Comparison of ENCODE assay signal across 15 cellular contexts in the genomic region with DNA sequence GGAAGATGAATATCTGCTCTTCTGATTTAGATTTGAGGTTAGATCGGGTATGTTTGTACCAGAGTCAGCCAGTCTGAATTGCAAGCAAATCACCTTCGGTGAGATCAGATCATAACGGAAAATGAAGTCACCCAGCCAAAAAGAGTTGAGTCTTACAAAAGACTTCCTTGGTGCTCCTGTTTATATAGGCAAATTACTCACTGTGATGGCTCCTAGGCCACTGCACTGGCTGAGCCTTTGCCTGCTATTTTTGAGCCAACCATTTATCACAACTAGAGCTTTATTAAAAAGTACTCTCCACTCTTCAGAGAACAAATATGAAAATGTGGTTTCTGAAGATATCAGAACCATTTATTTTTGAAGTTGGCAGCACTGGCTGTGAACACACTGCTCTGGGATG.
"Had no signal": no experiment of that assay in that cellular context is flagged by ENCODE, and none has a peak within 500 bp of the region (broad histone marks: within the 10 kb centered on the region; RNA-seq: fewer than 3 reads in every experiment).

No MANE protein-coding gene starts in this region.

- H3K27me3 ChIP-seq: esophagus muscularis mucosa, sigmoid colon had no signal

- H3K4me3 ChIP-seq: esophagus muscularis mucosa, psoas muscle, sigmoid colon had no signal

- H3K27ac Mint-ChIP-seq: activated B cell treated with CpG ODN at 0.5 μM for 24 hours; activated CD4-positive, alpha-beta T cell treated with anti-CD3 and anti-CD28 coated beads, Interleukin-2, amount 10 ng/mL, durations not matched to agents 24 days and 14 days; activated naive CD4-positive, alpha-beta T cell treated with anti-CD3 and anti-CD28 coated beads, Interleukin-2, amount 50 U/mL, for 72 hours; memory B cell; natural killer cell treated with Interleukin-12 subunit alpha and Interleukin-12 subunit beta and Interleukin-15 and Interleukin-18, amount 100 ng/mL, for 72 hours had no signal

- H3K36me3 Mint-ChIP-seq: activated naive CD4-positive, alpha-beta T cell treated with anti-CD3 and anti-CD28 coated beads, Interleukin-2, amount 50 U/mL, for 72 hours; memory B cell; natural killer cell treated with Interleukin-12 subunit alpha and Interleukin-12 subunit beta and Interleukin-15 and Interleukin-18, amount 100 ng/mL, for 72 hours had no signal

- H3K9me3 ChIP-seq: esophagus muscularis mucosa, psoas muscle, sigmoid colon had no signal

- H3K27me3 Mint-ChIP-seq: activated B cell treated with CpG ODN at 0.5 μM for 24 hours; activated CD4-positive, alpha-beta T cell treated with anti-CD3 and anti-CD28 coated beads, Interleukin-2, amount 10 ng/mL, durations not matched to agents 24 days and 14 days; memory B cell had no signal

- H3K27ac ChIP-seq: esophagus muscularis mucosa, psoas muscle had no signal

- H3K36me3 ChIP-seq: esophagus muscularis mucosa, sigmoid colon had no signal

- H3K9me3 Mint-ChIP-seq: activated B cell treated with CpG ODN at 0.5 μM for 24 hours; activated CD4-positive, alpha-beta T cell treated with anti-CD3 and anti-CD28 coated beads, Interleukin-2, amount 10 ng/mL, durations not matched to agents 24 days and 14 days had no signal

- H3K4me1 ChIP-seq: psoas muscle, sigmoid colon had no signal

- H3K4me1 Mint-ChIP-seq: activated B cell treated with CpG ODN at 0.5 μM for 24 hours; activated CD4-positive, alpha-beta T cell treated with anti-CD3 and anti-CD28 coated beads, Interleukin-2, amount 10 ng/mL, durations not matched to agents 24 days and 14 days; memory B cell had no signal

- H3K4me3 Mint-ChIP-seq: activated B cell treated with CpG ODN at 0.5 μM for 24 hours; activated CD4-positive, alpha-beta T cell treated with anti-CD3 and anti-CD28 coated beads, Interleukin-2, amount 10 ng/mL, durations not matched to agents 24 days and 14 days; memory B cell; natural killer cell treated with Interleukin-12 subunit alpha and Interleukin-12 subunit beta and Interleukin-15 and Interleukin-18, amount 100 ng/mL, for 72 hours had no signal

- DNase-seq: activated B cell treated with CpG ODN at 0.5 μM for 24 hours; activated CD4-positive, alpha-beta T cell treated with anti-CD3 and anti-CD28 coated beads, Interleukin-2, amount 10 ng/mL, durations not matched to agents 24 days and 14 days; activated effector memory CD4-positive, alpha-beta T cell treated with anti-CD3 and anti-CD28 coated beads, Interleukin-2, amount 50 U/mL, for 16 hours; activated T-cell treated with anti-CD3 and anti-CD28 coated beads, Interleukin-2, amount 50 U/mL, for 1 hour; amniotic stem cell; glutamatergic neuron; occipital lobe; psoas muscle; sigmoid colon; stimulated activated CD4-positive, alpha-beta T cell treated with anti-CD3 and anti-CD28 coated beads, Interleukin-12 subunit alpha, Interleukin-12 subunit beta, amount 100 ng/mL, for 4 hours; stimulated activated naive CD8-positive, alpha-beta T cell treated with anti-CD3 and anti-CD28 coated beads, Interleukin-15, Interleukin-2, amounts not matched to agents 100 U/mL and 50 U/mL, for 24 hours had no signal
